14 cellular contexts compared by ENCODE assay signal in genomic region chr3:53795176-53795575, GRCh38. TPM values are rescaled to one million over a fixed set of nuclear protein-coding genes. Genes with fewer than 3 reads are reported as not detected.
"Had no signal": no experiment of that assay in that cellular context is flagged by ENCODE, and none has a peak within 500 bp of the region (broad histone marks: within the 10 kb centered on the region; RNA-seq: fewer than 3 reads in every experiment).

No MANE protein-coding gene starts in this region.

- ATAC-seq: activated CD8-positive, alpha-beta T cell treated with anti-CD3 and anti-CD28 coated beads, Interleukin-2, amount 10 ng/mL, durations not matched to agents 7 days and 5 days; body of pancreas; effector memory CD8-positive, alpha-beta T cell; heart left ventricle; naive thymus-derived CD8-positive, alpha-beta T cell; pancreas; stimulated activated naive B cell treated with anti-CD40 and anti-IgM and Interleukin-4, amounts not matched to agents 10 μg/mL and 1 μg/mL and 100 μg/mL, for 72 hours had no signal

- FAIRE-seq: frontal cortex, pancreas had no signal

- DNase-seq: activated CD4-positive, alpha-beta T cell treated with anti-CD3 and anti-CD28 coated beads, Interleukin-2, amount 10 ng/mL, durations not matched to agents 24 days and 14 days; activated CD8-positive, alpha-beta T cell treated with anti-CD3 and anti-CD28 coated beads, Interleukin-2, amount 10 ng/mL, durations not matched to agents 7 days and 5 days; activated naive CD4-positive, alpha-beta T cell treated with Interleukin-2 at 50 U/mL for 16 hours; activated naive CD8-positive, alpha-beta T cell treated with anti-CD3 and anti-CD28 coated beads, Interleukin-2, amount 10 ng/mL, durations not matched to agents 7 days and 5 days; activated T-cell treated with anti-CD3 and anti-CD28 coated beads, Interleukin-2, amount 50 U/mL, for 24 hours; body of pancreas; effector memory CD8-positive, alpha-beta T cell; heart left ventricle; naive thymus-derived CD8-positive, alpha-beta T cell; pancreas; sigmoid colon; stimulated activated naive B cell treated with anti-CD40 and anti-IgM and Interleukin-4, amounts not matched to agents 10 μg/mL and 1 μg/mL and 100 μg/mL, for 72 hours; T1000 had no signal

RNA-seq across cellular contexts. Expression of gene IL17RB, which starts 51.2 kb away (rescaled TPM):
- total RNA-seq: naive thymus-derived CD8-positive, alpha-beta T cell had no signal
